ENCODE assay signal across 2 cellular contexts in genomic region chr12:46304080-46304479, GRCh38.
TF ChIP-seq lines count a peak whose summit lies in the region.

No MANE protein-coding gene starts in this region.

TF ChIP-seq in GM23338, 12 proteins besides CTCF, POLR2A, EP300 and RAD21:
- TF ChIP-seq CREB1 (CRISPR knock-in tag; IDR thresholded peaks at IDR 0.05; ENCODE audit: low read depth) (no peak), JUNB (IDR thresholded peaks at IDR 0.05; ENCODE audit: unreplicated experiment) (no peak), ETS1 (IDR thresholded peaks at IDR 0.05) (no peak), POLR2AphosphoS5 (IDR thresholded peaks at IDR 0.05; ENCODE audit: low read depth) (no peak), NANOG (IDR thresholded peaks at IDR 0.05; ENCODE audit: borderline replicate concordance) (no peak), EZH2 (IDR thresholded peaks at IDR 0.05; ENCODE audit: low read depth, unreplicated experiment) (no peak), STAT1 (IDR thresholded peaks at IDR 0.05; ENCODE audit: unreplicated experiment) (no peak), ZNF114 (CRISPR knock-in tag; IDR thresholded peaks at IDR 0.05) (no peak), EZH2phosphoT487 (IDR thresholded peaks at IDR 0.05; ENCODE audit: unreplicated experiment) (no peak), ZNF331 (CRISPR knock-in tag; IDR thresholded peaks at IDR 0.05; ENCODE audit: low read depth) (no peak)
- TF ChIP-seq, protein P1, sequence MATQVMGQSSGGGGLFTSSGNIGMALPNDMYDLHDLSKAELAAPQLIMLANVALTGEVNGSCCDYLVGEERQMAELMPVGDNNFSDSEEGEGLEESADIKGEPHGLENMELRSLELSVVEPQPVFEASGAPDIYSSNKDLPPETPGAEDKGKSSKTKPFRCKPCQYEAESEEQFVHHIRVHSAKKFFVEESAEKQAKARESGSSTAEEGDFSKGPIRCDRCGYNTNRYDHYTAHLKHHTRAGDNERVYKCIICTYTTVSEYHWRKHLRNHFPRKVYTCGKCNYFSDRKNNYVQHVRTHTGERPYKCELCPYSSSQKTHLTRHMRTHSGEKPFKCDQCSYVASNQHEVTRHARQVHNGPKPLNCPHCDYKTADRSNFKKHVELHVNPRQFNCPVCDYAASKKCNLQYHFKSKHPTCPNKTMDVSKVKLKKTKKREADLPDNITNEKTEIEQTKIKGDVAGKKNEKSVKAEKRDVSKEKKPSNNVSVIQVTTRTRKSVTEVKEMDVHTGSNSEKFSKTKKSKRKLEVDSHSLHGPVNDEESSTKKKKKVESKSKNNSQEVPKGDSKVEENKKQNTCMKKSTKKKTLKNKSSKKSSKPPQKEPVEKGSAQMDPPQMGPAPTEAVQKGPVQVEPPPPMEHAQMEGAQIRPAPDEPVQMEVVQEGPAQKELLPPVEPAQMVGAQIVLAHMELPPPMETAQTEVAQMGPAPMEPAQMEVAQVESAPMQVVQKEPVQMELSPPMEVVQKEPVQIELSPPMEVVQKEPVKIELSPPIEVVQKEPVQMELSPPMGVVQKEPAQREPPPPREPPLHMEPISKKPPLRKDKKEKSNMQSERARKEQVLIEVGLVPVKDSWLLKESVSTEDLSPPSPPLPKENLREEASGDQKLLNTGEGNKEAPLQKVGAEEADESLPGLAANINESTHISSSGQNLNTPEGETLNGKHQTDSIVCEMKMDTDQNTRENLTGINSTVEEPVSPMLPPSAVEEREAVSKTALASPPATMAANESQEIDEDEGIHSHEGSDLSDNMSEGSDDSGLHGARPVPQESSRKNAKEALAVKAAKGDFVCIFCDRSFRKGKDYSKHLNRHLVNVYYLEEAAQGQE (IDR thresholded peaks at IDR 0.05; ENCODE audit: unreplicated experiment): no peak
- TF ChIP-seq, protein P2, sequence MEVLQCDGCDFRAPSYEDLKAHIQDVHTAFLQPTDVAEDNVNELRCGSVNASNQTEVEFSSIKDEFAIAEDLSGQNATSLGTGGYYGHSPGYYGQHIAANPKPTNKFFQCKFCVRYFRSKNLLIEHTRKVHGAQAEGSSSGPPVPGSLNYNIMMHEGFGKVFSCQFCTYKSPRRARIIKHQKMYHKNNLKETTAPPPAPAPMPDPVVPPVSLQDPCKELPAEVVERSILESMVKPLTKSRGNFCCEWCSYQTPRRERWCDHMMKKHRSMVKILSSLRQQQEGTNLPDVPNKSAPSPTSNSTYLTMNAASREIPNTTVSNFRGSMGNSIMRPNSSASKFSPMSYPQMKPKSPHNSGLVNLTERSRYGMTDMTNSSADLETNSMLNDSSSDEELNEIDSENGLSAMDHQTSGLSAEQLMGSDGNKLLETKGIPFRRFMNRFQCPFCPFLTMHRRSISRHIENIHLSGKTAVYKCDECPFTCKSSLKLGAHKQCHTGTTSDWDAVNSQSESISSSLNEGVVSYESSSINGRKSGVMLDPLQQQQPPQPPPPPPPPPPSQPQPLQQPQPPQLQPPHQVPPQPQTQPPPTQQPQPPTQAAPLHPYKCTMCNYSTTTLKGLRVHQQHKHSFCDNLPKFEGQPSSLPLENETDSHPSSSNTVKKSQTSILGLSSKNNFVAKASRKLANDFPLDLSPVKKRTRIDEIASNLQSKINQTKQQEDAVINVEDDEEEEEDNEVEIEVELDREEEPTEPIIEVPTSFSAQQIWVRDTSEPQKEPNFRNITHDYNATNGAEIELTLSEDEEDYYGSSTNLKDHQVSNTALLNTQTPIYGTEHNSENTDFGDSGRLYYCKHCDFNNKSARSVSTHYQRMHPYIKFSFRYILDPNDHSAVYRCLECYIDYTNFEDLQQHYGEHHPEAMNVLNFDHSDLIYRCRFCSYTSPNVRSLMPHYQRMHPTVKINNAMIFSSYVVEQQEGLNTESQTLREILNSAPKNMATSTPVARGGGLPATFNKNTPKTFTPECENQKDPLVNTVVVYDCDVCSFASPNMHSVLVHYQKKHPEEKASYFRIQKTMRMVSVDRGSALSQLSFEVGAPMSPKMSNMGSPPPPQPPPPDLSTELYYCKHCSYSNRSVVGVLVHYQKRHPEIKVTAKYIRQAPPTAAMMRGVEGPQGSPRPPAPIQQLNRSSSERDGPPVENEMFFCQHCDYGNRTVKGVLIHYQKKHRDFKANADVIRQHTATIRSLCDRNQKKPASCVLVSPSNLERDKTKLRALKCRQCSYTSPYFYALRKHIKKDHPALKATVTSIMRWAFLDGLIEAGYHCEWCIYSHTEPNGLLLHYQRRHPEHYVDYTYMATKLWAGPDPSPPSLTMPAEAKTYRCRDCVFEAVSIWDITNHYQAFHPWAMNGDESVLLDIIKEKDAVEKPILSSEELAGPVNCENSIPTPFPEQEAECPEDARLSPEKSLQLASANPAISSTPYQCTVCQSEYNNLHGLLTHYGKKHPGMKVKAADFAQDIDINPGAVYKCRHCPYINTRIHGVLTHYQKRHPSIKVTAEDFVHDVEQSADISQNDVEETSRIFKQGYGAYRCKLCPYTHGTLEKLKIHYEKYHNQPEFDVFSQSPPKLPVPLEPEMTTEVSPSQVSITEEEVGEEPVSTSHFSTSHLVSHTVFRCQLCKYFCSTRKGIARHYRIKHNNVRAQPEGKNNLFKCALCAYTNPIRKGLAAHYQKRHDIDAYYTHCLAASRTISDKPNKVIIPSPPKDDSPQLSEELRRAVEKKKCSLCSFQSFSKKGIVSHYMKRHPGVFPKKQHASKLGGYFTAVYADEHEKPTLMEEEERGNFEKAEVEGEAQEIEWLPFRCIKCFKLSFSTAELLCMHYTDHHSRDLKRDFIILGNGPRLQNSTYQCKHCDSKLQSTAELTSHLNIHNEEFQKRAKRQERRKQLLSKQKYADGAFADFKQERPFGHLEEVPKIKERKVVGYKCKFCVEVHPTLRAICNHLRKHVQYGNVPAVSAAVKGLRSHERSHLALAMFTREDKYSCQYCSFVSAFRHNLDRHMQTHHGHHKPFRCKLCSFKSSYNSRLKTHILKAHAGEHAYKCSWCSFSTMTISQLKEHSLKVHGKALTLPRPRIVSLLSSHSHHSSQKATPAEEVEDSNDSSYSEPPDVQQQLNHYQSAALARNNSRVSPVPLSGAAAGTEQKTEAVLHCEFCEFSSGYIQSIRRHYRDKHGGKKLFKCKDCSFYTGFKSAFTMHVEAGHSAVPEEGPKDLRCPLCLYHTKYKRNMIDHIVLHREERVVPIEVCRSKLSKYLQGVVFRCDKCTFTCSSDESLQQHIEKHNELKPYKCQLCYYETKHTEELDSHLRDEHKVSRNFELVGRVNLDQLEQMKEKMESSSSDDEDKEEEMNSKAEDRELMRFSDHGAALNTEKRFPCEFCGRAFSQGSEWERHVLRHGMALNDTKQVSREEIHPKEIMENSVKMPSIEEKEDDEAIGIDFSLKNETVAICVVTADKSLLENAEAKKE (CRISPR knock-in tag; IDR thresholded peaks at IDR 0.05): no peak

TF ChIP-seq in H1, 55 proteins besides CTCF, POLR2A, EP300 and RAD21:
- TF ChIP-seq RXRA (IDR thresholded peaks at IDR 0.05; ENCODE audit: insufficient read depth, low read depth, low read length): no peak
- no peak for TF ChIP-seq TEAD4 (IDR thresholded peaks at IDR 0.05; ENCODE audit: low read depth, low read length)
- no peak for TF ChIP-seq CHD1 (IDR thresholded peaks at IDR 0.05; ENCODE audit: low read depth, low read length)
- TF ChIP-seq TCF12 (IDR thresholded peaks at IDR 0.05; ENCODE audit: low read depth, low read length): no peak
- TF ChIP-seq SIX5 (IDR thresholded peaks at IDR 0.05; ENCODE audit: low read depth, low read length): no peak
- TF ChIP-seq, protein P3, sequence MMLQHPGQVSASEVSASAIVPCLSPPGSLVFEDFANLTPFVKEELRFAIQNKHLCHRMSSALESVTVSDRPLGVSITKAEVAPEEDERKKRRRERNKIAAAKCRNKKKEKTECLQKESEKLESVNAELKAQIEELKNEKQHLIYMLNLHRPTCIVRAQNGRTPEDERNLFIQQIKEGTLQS (IDR thresholded peaks at IDR 0.05; ENCODE audit: insufficient read depth, low read depth, low read length): no peak
- TF ChIP-seq SIRT6 (IDR thresholded peaks at IDR 0.05; ENCODE audit: low read length): no peak
- no peak for TF ChIP-seq SUZ12 (IDR thresholded peaks at IDR 0.05; ENCODE audit: low read length)
- no peak for TF ChIP-seq GTF2F1 (IDR thresholded peaks at IDR 0.05; ENCODE audit: borderline replicate concordance, low read depth, low read length)
- no peak for TF ChIP-seq HDAC6 (IDR thresholded peaks at IDR 0.05; ENCODE audit: low read depth, low read length)
- no peak for TF ChIP-seq PHF8 (conservative IDR thresholded peaks at IDR 0.05; ENCODE audit: low read depth, low read length)
- no peak for TF ChIP-seq POLR2AphosphoS5 (IDR thresholded peaks at IDR 0.05; ENCODE audit: low read depth, low read length)
- no peak for TF ChIP-seq HDAC2 (IDR thresholded peaks at IDR 0.05; ENCODE audit: borderline replicate concordance in 1 of 2, low read depth in 2 of 2, low read length in 2 of 2)
